20 cellular contexts compared by ENCODE assay signal in genomic region chr10:20593649-20594048, GRCh38.
"Had no signal": no experiment of that assay in that cellular context is flagged by ENCODE, and none has a peak within 500 bp of the region (broad histone marks: within the 10 kb centered on the region; RNA-seq: fewer than 3 reads in every experiment).

No MANE protein-coding gene starts in this region.

- H3K27me3 ChIP-seq: body of pancreas, stomach, testis, upper lobe of left lung had no signal

- H3K9me3 Mint-ChIP-seq: activated CD4-positive, alpha-beta T cell treated with anti-CD3 and anti-CD28 coated beads, Interleukin-2, amount 10 ng/mL, durations not matched to agents 7 days and 5 days; activated naive CD4-positive, alpha-beta T cell treated with anti-CD3 and anti-CD28 coated beads, Interleukin-2, amount 50 U/mL, for 24 hours had no signal

- ATAC-seq: activated CD4-positive, CD25-positive, alpha-beta regulatory T cell treated with anti-CD3 and anti-CD28 coated beads, Interleukin-2, amount 50 U/mL, for 24 hours; body of pancreas; mucosa of descending colon; natural killer cell; sciatic nerve; stimulated activated effector memory CD8-positive, alpha-beta T cell treated with anti-CD3 and anti-CD28 coated beads, Interleukin-12 subunit alpha, Interleukin-12 subunit beta, amount 100 ng/mL, for 72 hours had no signal

- H3K9me3 ChIP-seq: body of pancreas, left ventricle myocardium inferior, mucosa of descending colon, stomach, testis, upper lobe of left lung had no signal

- H3K36me3 ChIP-seq: left ventricle myocardium inferior, stomach, upper lobe of left lung had no signal

- H3K4me1 ChIP-seq: body of pancreas, stomach, testis had no signal

- DNase-seq: activated CD4-positive, alpha-beta T cell treated with anti-CD3 and anti-CD28 coated beads, Interleukin-2, amount 10 ng/mL, durations not matched to agents 7 days and 5 days; activated CD8-positive, alpha-beta memory T cell treated with anti-CD3 and anti-CD28 coated beads, Interleukin-2, amount 50 U/mL, for 48 hours; activated effector memory CD4-positive, alpha-beta T cell treated with anti-CD3 and anti-CD28 coated beads, Interleukin-2, amount 50 U/mL, for 16 hours; activated T-cell treated with anti-CD3 and anti-CD28 coated beads, Interleukin-2, amount 50 U/mL, for 48 hours; body of pancreas; hypothalamus; left ventricle myocardium inferior; mucosa of descending colon; natural killer cell; stimulated activated CD4-positive, alpha-beta T cell treated with anti-CD3 and anti-CD28 coated beads, Interleukin-4, amount 100 ng/mL, for 24 hours; stomach; T-cell; testis; upper lobe of left lung had no signal

- H3K36me3 Mint-ChIP-seq: activated naive CD4-positive, alpha-beta T cell treated with anti-CD3 and anti-CD28 coated beads, Interleukin-2, amount 50 U/mL, for 24 hours; natural killer cell; stimulated activated effector memory CD8-positive, alpha-beta T cell treated with anti-CD3 and anti-CD28 coated beads, Interleukin-12 subunit alpha, Interleukin-12 subunit beta, amount 100 ng/mL, for 72 hours; T-cell had no signal

- FAIRE-seq: colon, frontal cortex had no signal

- H3K4me1 Mint-ChIP-seq: activated CD4-positive, alpha-beta T cell treated with anti-CD3 and anti-CD28 coated beads, Interleukin-2, amount 10 ng/mL, durations not matched to agents 7 days and 5 days; activated naive CD4-positive, alpha-beta T cell treated with anti-CD3 and anti-CD28 coated beads, Interleukin-2, amount 50 U/mL, for 24 hours; stimulated activated effector memory CD8-positive, alpha-beta T cell treated with anti-CD3 and anti-CD28 coated beads, Interleukin-12 subunit alpha, Interleukin-12 subunit beta, amount 100 ng/mL, for 72 hours; T-cell had no signal

- H3K4me3 Mint-ChIP-seq: activated CD4-positive, alpha-beta T cell treated with anti-CD3 and anti-CD28 coated beads, Interleukin-2, amount 10 ng/mL, durations not matched to agents 7 days and 5 days; activated naive CD4-positive, alpha-beta T cell treated with anti-CD3 and anti-CD28 coated beads, Interleukin-2, amount 50 U/mL, for 24 hours; natural killer cell; stimulated activated effector memory CD8-positive, alpha-beta T cell treated with anti-CD3 and anti-CD28 coated beads, Interleukin-12 subunit alpha, Interleukin-12 subunit beta, amount 100 ng/mL, for 72 hours; T-cell had no signal

- H3K27ac Mint-ChIP-seq: activated CD4-positive, alpha-beta T cell treated with anti-CD3 and anti-CD28 coated beads, Interleukin-2, amount 10 ng/mL, durations not matched to agents 7 days and 5 days; activated naive CD4-positive, alpha-beta T cell treated with anti-CD3 and anti-CD28 coated beads, Interleukin-2, amount 50 U/mL, for 24 hours; stimulated activated effector memory CD8-positive, alpha-beta T cell treated with anti-CD3 and anti-CD28 coated beads, Interleukin-12 subunit alpha, Interleukin-12 subunit beta, amount 100 ng/mL, for 72 hours; T-cell had no signal

- H3K27me3 Mint-ChIP-seq: activated CD4-positive, alpha-beta T cell treated with anti-CD3 and anti-CD28 coated beads, Interleukin-2, amount 10 ng/mL, durations not matched to agents 7 days and 5 days; activated naive CD4-positive, alpha-beta T cell treated with anti-CD3 and anti-CD28 coated beads, Interleukin-2, amount 50 U/mL, for 24 hours; T-cell had no signal

- H3K27ac ChIP-seq: body of pancreas, left ventricle myocardium inferior, stomach, testis, upper lobe of left lung had no signal

- H3K4me3 ChIP-seq: body of pancreas, left ventricle myocardium inferior, mucosa of descending colon, stomach, testis, upper lobe of left lung had no signal
